In the genomic region with DNA sequence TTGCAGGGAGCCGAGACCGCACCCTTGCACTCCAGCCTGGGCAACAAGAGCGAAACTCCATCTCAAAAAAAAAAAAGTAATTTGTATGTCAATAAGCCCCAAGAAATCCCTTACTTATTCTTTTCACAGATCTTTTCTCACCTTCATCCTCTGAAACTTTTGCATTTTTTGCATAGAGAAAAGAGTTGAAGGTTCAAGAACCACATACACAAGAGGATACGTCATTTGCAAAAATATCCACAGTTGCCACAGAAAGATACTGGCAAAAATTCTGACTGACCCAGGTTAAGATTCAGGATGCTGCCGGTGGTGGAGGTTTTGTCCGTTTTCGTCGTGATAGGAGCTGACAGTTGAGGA, we compare ENCODE assay signal across 20 cellular contexts.
A peak's percentile ranks its signal among the peaks of the same experiment; 100 is the strongest.
DNase-seq lines count a peak whose midpoint lies in the region; ATAC-seq and TF ChIP-seq lines count a peak whose summit lies in the region.
"Had no signal": no experiment of that assay in that cellular context is flagged by ENCODE, and none has a peak within 500 bp of the region (broad histone marks: within the 10 kb centered on the region; RNA-seq: fewer than 3 reads in every experiment).

No MANE protein-coding gene starts in this region.

- H2AFZ ChIP-seq in OCI-LY1 (ENCODE audit: low read length), result no peak overlapping the region
- H2AFZ ChIP-seq: parathyroid adenoma had no signal

- H3K27me3 ChIP-seq in OCI-LY1 (ENCODE audit: insufficient read depth, low read length), result no peaks in the 10 kb centered on the region
- H3K27me3 ChIP-seq: ascending aorta, heart left ventricle, stomach, uterus had no signal

- H3K36me3 Mint-ChIP-seq in HFFc6 (ENCODE audit: low read depth), result peaks cover 24% of the 10 kb centered on the region
- no peaks in the 10 kb centered on the region for H3K36me3 Mint-ChIP-seq in natural killer cell
- peaks cover 35% of the 10 kb centered on the region for H3K36me3 Mint-ChIP-seq in effector memory CD8-positive, alpha-beta T cell (ENCODE audit: insufficient read depth)
- H3K36me3 Mint-ChIP-seq in activated CD4-positive, alpha-beta T cell treated with anti-CD3 and anti-CD28 coated beads for 36 hours (ENCODE audit: low read depth), result peaks cover 32% of the 10 kb centered on the region

- intact Hi-C loops in natural killer cell (cut with micrococcal nuclease), result no loop called here
- intact Hi-C loops in activated CD4-positive, alpha-beta T cell treated with anti-CD3 and anti-CD28 coated beads for 36 hours (cut with DNase I, micrococcal nuclease), result no loop called here

- H3K9me3 Mint-ChIP-seq in HFFc6 (no peaks in the 10 kb centered on the region), natural killer cell (no peaks in the 10 kb centered on the region)
- no peaks in the 10 kb centered on the region for H3K9me3 Mint-ChIP-seq in effector memory CD8-positive, alpha-beta T cell
- no peaks in the 10 kb centered on the region for H3K9me3 Mint-ChIP-seq in activated CD4-positive, alpha-beta T cell treated with anti-CD3 and anti-CD28 coated beads for 36 hours (ENCODE audit: low read depth)

- DNase-seq in HFFc6 (no peak), natural killer cell (no peak), hepatic stellate cell (ENCODE audit: low spot score) (no peak)
- no peak for DNase-seq in effector memory CD8-positive, alpha-beta T cell
- DNase-seq in activated CD4-positive, alpha-beta T cell treated with anti-CD3 and anti-CD28 coated beads for 36 hours, result no peak
- DNase-seq: activated CD8-positive, alpha-beta T cell treated with anti-CD3 and anti-CD28 coated beads, Interleukin-2, amount 10 ng/mL, durations not matched to agents 7 days and 5 days; activated effector memory CD4-positive, alpha-beta T cell treated with anti-CD3 and anti-CD28 coated beads, Interleukin-2, amount 50 U/mL, for 16 hours; AML-193; heart left ventricle; kidney; stomach; uterus had no signal

- no peaks in the 10 kb centered on the region; the same call in 1 of the 2 replicates for H3K27me3 Mint-ChIP-seq in HFFc6 (ENCODE audit: insufficient read depth)
- H3K27me3 Mint-ChIP-seq in natural killer cell (ENCODE audit: low read depth in 2 of 2), result no peaks in the 10 kb centered on the region
- no peaks in the 10 kb centered on the region for H3K27me3 Mint-ChIP-seq in effector memory CD8-positive, alpha-beta T cell
- H3K27me3 Mint-ChIP-seq in activated CD4-positive, alpha-beta T cell treated with anti-CD3 and anti-CD28 coated beads for 36 hours, result no peaks in the 10 kb centered on the region

- peak overlapping the region; percentile 97 for H3K27ac ChIP-seq in OCI-LY1 (ENCODE audit: low read depth, low read length, poor library complexity, severe bottlenecking)
- H3K27ac ChIP-seq: parathyroid adenoma, uterus had no signal

- no peaks in the 10 kb centered on the region for H3K9me3 ChIP-seq in OCI-LY1 (ENCODE audit: low read length)
- H3K9me3 ChIP-seq: ascending aorta, heart left ventricle, stomach, uterus had no signal

- H3K27ac Mint-ChIP-seq in HFFc6 (peak overlapping the region; percentile 24; the same call in 1 of the 2 replicates), natural killer cell (peak overlapping the region; percentile 4 to 46)
- H3K27ac Mint-ChIP-seq in effector memory CD8-positive, alpha-beta T cell, result no peak overlapping the region
- no peak overlapping the region for H3K27ac Mint-ChIP-seq in activated CD4-positive, alpha-beta T cell treated with anti-CD3 and anti-CD28 coated beads for 36 hours

- H3K79me2 ChIP-seq in OCI-LY1 (ENCODE audit: insufficient read depth, low read length), result peaks cover 24% of the 10 kb centered on the region

- CTCF ChIA-PET in activated CD4-positive, alpha-beta T cell treated with anti-CD3 and anti-CD28 coated beads for 36 hours (lab: Charles Lee), result interaction anchor here (1.0 to 2.4 kb wide), 3 partner anchors 120 to 352 kb away, joined by 3 to 7 read pairs (median 3); no protein-coding TSS in a partner anchor

- H4K20me1 ChIP-seq in OCI-LY1 (ENCODE audit: insufficient read depth, low read length), result no peaks in the 10 kb centered on the region

- POLR2A ChIA-PET in activated CD4-positive, alpha-beta T cell treated with anti-CD3 and anti-CD28 coated beads for 36 hours (lab: Charles Lee), result interaction anchor here (0.6 kb wide), 1 partner anchor 170 kb away, joined by 6 read pairs; no protein-coding TSS in a partner anchor

- ATAC-seq in GM18498 (IDR thresholded peaks at IDR 0.05; ENCODE audit: unreplicated experiment) (peak; percentile 15), natural killer cell (no peak), HG03565 (IDR thresholded peaks at IDR 0.05; ENCODE audit: unreplicated experiment) (no peak)
- ATAC-seq in effector memory CD8-positive, alpha-beta T cell (replicated peaks), result no peak
- no peak for ATAC-seq in activated CD4-positive, alpha-beta T cell treated with anti-CD3 and anti-CD28 coated beads for 36 hours
- ATAC-seq: activated CD8-positive, alpha-beta T cell treated with anti-CD3 and anti-CD28 coated beads, Interleukin-2, amount 10 ng/mL, durations not matched to agents 7 days and 5 days; esophagus mucosa; heart left ventricle had no signal

- TF ChIP-seq CTCF in HFFc6 (IDR thresholded peaks at IDR 0.05) (no peak), OCI-LY1 (IDR thresholded peaks at IDR 0.05; ENCODE audit: low read length) (no peak), natural killer cell (IDR thresholded peaks at IDR 0.05) (no peak)

- peaks cover 73% of the 10 kb centered on the region for H3K36me3 ChIP-seq in OCI-LY1 (ENCODE audit: insufficient read depth, low read length)
- H3K36me3 ChIP-seq: uterus had no signal

- peaks cover 77% of the 10 kb centered on the region for H3K4me1 ChIP-seq in OCI-LY1 (ENCODE audit: insufficient read depth, low read length, severe bottlenecking)
- H3K4me1 ChIP-seq: uterus had no signal

- no peak overlapping the region for H3K4me3 Mint-ChIP-seq in HFFc6
- no peak overlapping the region for H3K4me3 Mint-ChIP-seq in natural killer cell
- H3K4me3 Mint-ChIP-seq in effector memory CD8-positive, alpha-beta T cell, result no peak overlapping the region
- no peak overlapping the region for H3K4me3 Mint-ChIP-seq in activated CD4-positive, alpha-beta T cell treated with anti-CD3 and anti-CD28 coated beads for 36 hours
- H3K4me3 Mint-ChIP-seq: activated CD8-positive, alpha-beta T cell treated with anti-CD3 and anti-CD28 coated beads, Interleukin-2, amount 10 ng/mL, durations not matched to agents 7 days and 5 days had no signal

- 0 out of 2 replicates have a peak, but pooled peaks cover 4% of the 10 kb centered on the region for H3F3A ChIP-seq in OCI-LY1 (ENCODE audit: insufficient read depth, low read length)

- H3K4me2 ChIP-seq in OCI-LY1 (ENCODE audit: low read length), result peak overlapping the region; percentile 62
- H3K4me2 ChIP-seq: smooth muscle cell had no signal

- H3K9me2 ChIP-seq in OCI-LY1 (ENCODE audit: low read depth, low read length), result no peaks in the 10 kb centered on the region

- peak overlapping the region; percentile 64 for H3K9ac ChIP-seq in OCI-LY1 (ENCODE audit: low read length)
- H3K9ac ChIP-seq: parathyroid adenoma had no signal

- H3K4me3 ChIP-seq in OCI-LY1 (ENCODE audit: low read depth, low read length, poor library complexity, severe bottlenecking), result peak overlapping the region; percentile 51
- H3K4me3 ChIP-seq: ascending aorta, coronary artery, heart left ventricle, smooth muscle cell, stomach, uterus had no signal

- H3K4me1 Mint-ChIP-seq in HFFc6 (ENCODE audit: low read depth) (peaks cover 27% of the 10 kb centered on the region), natural killer cell (peaks cover 39 to 52% of the 10 kb centered on the region in 2 donors)
- peaks cover 20 to 22% of the 10 kb centered on the region in 2 donors for H3K4me1 Mint-ChIP-seq in effector memory CD8-positive, alpha-beta T cell (ENCODE audit: low read depth in 2 of 2)
- H3K4me1 Mint-ChIP-seq in activated CD4-positive, alpha-beta T cell treated with anti-CD3 and anti-CD28 coated beads for 36 hours, result peaks cover 16% of the 10 kb centered on the region

Comparison
In these comparisons a context has a peak if more than half of its experiments do, and no peak if none do; other contexts are left out.
1. H3K27ac Mint-ChIP-seq: peak in HFFc6 (single experiment) and natural killer cell (2 of 2); none in effector memory CD8-positive, alpha-beta T cell (0 of 2) and activated CD4-positive, alpha-beta T cell treated with anti-CD3 and anti-CD28 coated beads for 36 hours (single experiment).